1 cellular context compared by ENCODE assay signal in genomic region chr9:94599102-94599501, GRCh38.
TF ChIP-seq lines count a peak whose summit lies in the region.

No MANE protein-coding gene starts in this region.

TF ChIP-seq in HepG2, 621 proteins besides CTCF, POLR2A, EP300 and RAD21:
- no peak for TF ChIP-seq DPF2 (CRISPR knock-in tag; IDR thresholded peaks at IDR 0.05; ENCODE audit: borderline replicate concordance, low read depth)
- no peak for TF ChIP-seq SIX4 (CRISPR knock-in tag; IDR thresholded peaks at IDR 0.05)
- TF ChIP-seq ZNF101 (CRISPR knock-in tag; IDR thresholded peaks at IDR 0.05; ENCODE audit: borderline replicate concordance, low read depth) = no peak
- no peak for TF ChIP-seq ZBTB26 (CRISPR knock-in tag; IDR thresholded peaks at IDR 0.05; ENCODE audit: borderline replicate concordance)
- TF ChIP-seq SAP130 (CRISPR knock-in tag; IDR thresholded peaks at IDR 0.05; ENCODE audit: low read depth) = no peak
- no peak for TF ChIP-seq ZNF17 (CRISPR knock-in tag; IDR thresholded peaks at IDR 0.05)
